9 cellular contexts compared by ENCODE assay signal in genomic region chr1:85027242-85027983, GRCh38. TPM values are rescaled to one million over a fixed set of nuclear protein-coding genes. Genes with fewer than 3 reads are reported as not detected.
A peak's percentile ranks its signal among the peaks of the same experiment; 100 is the strongest.
DNase-seq lines count a peak whose midpoint lies in the region; ATAC-seq and TF ChIP-seq lines count a peak whose summit lies in the region.
"Had no signal": no experiment of that assay in that cellular context is flagged by ENCODE, and none has a peak within 500 bp of the region (broad histone marks: within the 10 kb centered on the region; RNA-seq: fewer than 3 reads in every experiment).

No MANE protein-coding gene starts in this region.

- H3K27ac ChIP-seq in osteoblast (ENCODE audit: low read depth, low read length), result no peak overlapping the region
- H3K27ac ChIP-seq: SJSA1 had no signal

- 0 out of 2 replicates have a peak, but pooled peaks have one; percentile 7 for TF ChIP-seq CTCF in GM12875 (IDR thresholded peaks at IDR 0.05; ENCODE audit: borderline replicate concordance, insufficient read depth, low read depth, low read length)
- TF ChIP-seq CTCF in osteoblast (IDR thresholded peaks at IDR 0.05; ENCODE audit: extremely low read depth, low read depth, low read length), result peak; percentile 29

- POLR2A ChIA-PET in activated naive CD8-positive, alpha-beta T cell treated with anti-CD3 and anti-CD28 coated beads, Interleukin-2, amount 10 ng/mL, durations not matched to agents 7 days and 5 days (lab: Charles Lee), result interaction anchor here (0.6 to 2.1 kb wide), 4 partner anchors 29 to 233 kb away, joined by 3 to 11 read pairs (median 3); partner anchors contain the start of gene C1orf52

- peak overlapping the region; percentile 78 for H2AFZ ChIP-seq in osteoblast (ENCODE audit: low read length)

- ATAC-seq in GM21381 (IDR thresholded peaks at IDR 0.05; ENCODE audit: unreplicated experiment) (peak; percentile 73), HG03558 (IDR thresholded peaks at IDR 0.05; ENCODE audit: extremely low read depth, unreplicated experiment) (peak; percentile 81)
- ATAC-seq in activated naive CD8-positive, alpha-beta T cell treated with anti-CD3 and anti-CD28 coated beads, Interleukin-2, amount 10 ng/mL, durations not matched to agents 7 days and 5 days (ENCODE audit: low read depth), result peak; percentile 82

- H3K9me3 ChIP-seq in osteoblast (ENCODE audit: low read depth, low read length), result no peaks in the 10 kb centered on the region
- H3K9me3 ChIP-seq: SJSA1 had no signal

- H3K4me3 ChIP-seq in GM12875 (ENCODE audit: low read depth, low read length) (no peak overlapping the region), osteoblast (ENCODE audit: insufficient read depth, low read length) (no peak overlapping the region)
- H3K4me3 ChIP-seq: SJSA1 had no signal

- no peaks in the 10 kb centered on the region for H3K36me3 ChIP-seq in osteoblast (ENCODE audit: insufficient read depth, low read length)
- H3K36me3 ChIP-seq: SJSA1 had no signal

- H3K4me3 Mint-ChIP-seq in activated naive CD8-positive, alpha-beta T cell treated with anti-CD3 and anti-CD28 coated beads, Interleukin-2, amount 10 ng/mL, durations not matched to agents 7 days and 5 days, result peak overlapping the region; percentile 51

- no peaks in the 10 kb centered on the region for H3K79me2 ChIP-seq in osteoblast (ENCODE audit: insufficient read depth, low read length)

- no peak overlapping the region for H3K4me2 ChIP-seq in osteoblast (ENCODE audit: insufficient read depth, low read length)

- peak overlapping the region; percentile 80 for H3K27ac Mint-ChIP-seq in activated naive CD8-positive, alpha-beta T cell treated with anti-CD3 and anti-CD28 coated beads, Interleukin-2, amount 10 ng/mL, durations not matched to agents 7 days and 5 days

- no peaks in the 10 kb centered on the region for H3K36me3 Mint-ChIP-seq in activated naive CD8-positive, alpha-beta T cell treated with anti-CD3 and anti-CD28 coated beads, Interleukin-2, amount 10 ng/mL, durations not matched to agents 7 days and 5 days

- H3K27me3 Mint-ChIP-seq in activated naive CD8-positive, alpha-beta T cell treated with anti-CD3 and anti-CD28 coated beads, Interleukin-2, amount 10 ng/mL, durations not matched to agents 7 days and 5 days, result no peaks in the 10 kb centered on the region

- peaks cover 9% of the 10 kb centered on the region for H3K4me1 Mint-ChIP-seq in activated naive CD8-positive, alpha-beta T cell treated with anti-CD3 and anti-CD28 coated beads, Interleukin-2, amount 10 ng/mL, durations not matched to agents 7 days and 5 days

- H3K4me1 ChIP-seq in osteoblast (ENCODE audit: insufficient read depth, low read length), result no peaks in the 10 kb centered on the region
- H3K4me1 ChIP-seq: SJSA1 had no signal

- peaks cover 7% of the 10 kb centered on the region for H3K27me3 ChIP-seq in osteoblast (ENCODE audit: insufficient read depth, low read length)
- H3K27me3 ChIP-seq: SJSA1 had no signal

- H3K9me3 Mint-ChIP-seq in activated naive CD8-positive, alpha-beta T cell treated with anti-CD3 and anti-CD28 coated beads, Interleukin-2, amount 10 ng/mL, durations not matched to agents 7 days and 5 days, result no peaks in the 10 kb centered on the region

- DNase-seq in activated naive CD8-positive, alpha-beta T cell treated with anti-CD3 and anti-CD28 coated beads, Interleukin-2, amount 10 ng/mL, durations not matched to agents 7 days and 5 days, result no peak
- DNase-seq in osteoblast (ENCODE audit: insufficient read length, low spot score, missing footprints) (no peak), middle frontal gyrus (ENCODE audit: extremely low spot score, low spot score) (no peak), HPDE6-E6E7 (ENCODE audit: extremely low spot score) (no peak), ureter (ENCODE audit: low spot score) (no peak)

- H4K20me1 ChIP-seq in osteoblast (ENCODE audit: insufficient read depth, low read length), result no peaks in the 10 kb centered on the region

RNA-seq across cellular contexts. Expression of gene MCOLN3, which starts 20.9 kb away (rescaled TPM):
- 1 to 10 TPM; 2.1 to 2.2 TPM for total RNA-seq in activated naive CD8-positive, alpha-beta T cell treated with anti-CD3 and anti-CD28 coated beads, Interleukin-2, amount 10 ng/mL, durations not matched to agents 7 days and 5 days
- total RNA-seq in osteoblast, result 4.0 and 4.7 TPM in 2 replicates
- total RNA-seq in ureter, result 3.2 TPM

RNA-seq across cellular contexts. Expression of gene MCOLN2, which starts 30.5 kb away (rescaled TPM):
- total RNA-seq in activated naive CD8-positive, alpha-beta T cell treated with anti-CD3 and anti-CD28 coated beads, Interleukin-2, amount 10 ng/mL, durations not matched to agents 7 days and 5 days, result 10 to 100 TPM; 18.8 to 19.9 TPM
- 0.88 and 1.8 TPM in 2 replicates for total RNA-seq in osteoblast
- total RNA-seq in ureter, result 2.0 TPM
